In the genomic region with DNA sequence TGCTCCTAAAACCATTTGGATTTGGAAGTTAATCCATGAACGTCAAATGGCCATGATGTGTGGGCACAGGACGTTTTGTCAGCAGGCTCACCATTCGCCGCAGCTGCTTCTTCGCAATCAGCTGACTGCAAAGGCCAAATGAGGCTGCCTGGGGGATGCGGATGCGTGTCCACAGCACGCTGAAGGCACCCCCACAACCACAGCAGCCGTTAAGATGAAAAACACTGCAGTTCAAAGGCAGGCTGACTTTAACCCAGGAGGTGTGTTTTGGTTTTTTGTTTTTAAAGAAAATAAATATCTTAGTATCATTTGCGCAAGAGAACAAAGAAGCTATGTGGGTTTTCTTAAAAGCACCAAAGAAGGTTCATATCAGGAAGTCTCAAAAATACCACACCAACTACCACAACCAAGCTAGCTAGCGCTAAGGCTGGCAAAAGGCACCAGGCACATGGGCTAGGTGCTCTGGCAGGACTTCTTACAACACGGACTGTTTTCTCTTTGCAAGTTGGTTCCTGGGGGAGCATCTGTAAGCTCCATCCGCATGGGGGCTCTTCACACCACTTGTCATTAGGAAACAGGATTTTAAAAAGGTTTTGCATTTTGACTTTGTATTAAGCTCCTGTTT, we compare ENCODE assay signal across 10 cellular contexts. TPM values are rescaled to one million over a fixed set of nuclear protein-coding genes. Genes with fewer than 3 reads are reported as not detected.
DNase-seq lines count a peak whose midpoint lies in the region; ATAC-seq and FAIRE-seq lines count a peak whose summit lies in the region.
"Had no signal": no experiment of that assay in that cellular context is flagged by ENCODE, and none has a peak within 500 bp of the region (broad histone marks: within the 10 kb centered on the region; RNA-seq: fewer than 3 reads in every experiment).

No MANE protein-coding gene starts in this region.

- H3K36me3 Mint-ChIP-seq in CD4-positive, alpha-beta memory T cell = peaks cover 12 to 62% of the 10 kb centered on the region in 2 donors
- peaks cover 73% of the 10 kb centered on the region for H3K36me3 Mint-ChIP-seq in activated CD4-positive, alpha-beta T cell treated with anti-CD3 and anti-CD28 coated beads, Interleukin-2, amount 10 ng/mL, durations not matched to agents 7 days and 5 days (ENCODE audit: low read depth)
- H3K36me3 Mint-ChIP-seq in activated naive CD8-positive, alpha-beta T cell treated with anti-CD3 and anti-CD28 coated beads, Interleukin-2, amount 10 ng/mL, durations not matched to agents 7 days and 5 days = peaks cover 27% of the 10 kb centered on the region

- H3K4me3 Mint-ChIP-seq in CD4-positive, alpha-beta memory T cell = peak overlapping the region; percentile 43 to 84 (median 74)
- H3K4me3 Mint-ChIP-seq in activated CD4-positive, alpha-beta T cell treated with anti-CD3 and anti-CD28 coated beads, Interleukin-2, amount 10 ng/mL, durations not matched to agents 7 days and 5 days = peak overlapping the region; percentile 43
- H3K4me3 Mint-ChIP-seq in activated naive CD8-positive, alpha-beta T cell treated with anti-CD3 and anti-CD28 coated beads, Interleukin-2, amount 10 ng/mL, durations not matched to agents 7 days and 5 days = peak overlapping the region; percentile 48

- H3K4me1 ChIP-seq in CD4-positive, alpha-beta memory T cell (ENCODE audit: insufficient read depth, low read length) = peaks cover 51% of the 10 kb centered on the region

- CTCF ChIA-PET in CD4-positive, alpha-beta memory T cell (lab: Charles Lee; ENCODE audit: partially characterized antibody) = interaction anchor here (1.0 to 4.2 kb wide), 15 partner anchors 21 to 483 kb away, joined by 3 to 37 read pairs (median 6); partner anchors contain the start of genes NAP1L4 and PHLDA2
- CTCF ChIA-PET in activated CD4-positive, alpha-beta T cell treated with anti-CD3 and anti-CD28 coated beads, Interleukin-2, amount 10 ng/mL, durations not matched to agents 7 days and 5 days (lab: Charles Lee) = interaction anchor here (0.6 to 3.6 kb wide), 11 partner anchors 9 to 77 kb away, joined by 3 to 18 read pairs (median 4); partner anchors contain the start of gene NAP1L4

- H3K9me3 Mint-ChIP-seq in CD4-positive, alpha-beta memory T cell = no peaks in the 10 kb centered on the region
- no peaks in the 10 kb centered on the region for H3K9me3 Mint-ChIP-seq in activated CD4-positive, alpha-beta T cell treated with anti-CD3 and anti-CD28 coated beads, Interleukin-2, amount 10 ng/mL, durations not matched to agents 7 days and 5 days
- H3K9me3 Mint-ChIP-seq in activated naive CD8-positive, alpha-beta T cell treated with anti-CD3 and anti-CD28 coated beads, Interleukin-2, amount 10 ng/mL, durations not matched to agents 7 days and 5 days = no peaks in the 10 kb centered on the region

- peak; percentile 82 for ATAC-seq in activated naive CD8-positive, alpha-beta T cell treated with anti-CD3 and anti-CD28 coated beads, Interleukin-2, amount 10 ng/mL, durations not matched to agents 7 days and 5 days (ENCODE audit: low read depth)

- H3K36me3 ChIP-seq in CD4-positive, alpha-beta memory T cell (ENCODE audit: insufficient read depth, low read length) = peaks cover 44% of the 10 kb centered on the region

- peak; percentile 88 to 93 (median 90) for DNase-seq in CD4-positive, alpha-beta memory T cell
- DNase-seq in activated CD4-positive, alpha-beta T cell treated with anti-CD3 and anti-CD28 coated beads, Interleukin-2, amount 10 ng/mL, durations not matched to agents 7 days and 5 days = peak; percentile 93
- DNase-seq in activated naive CD8-positive, alpha-beta T cell treated with anti-CD3 and anti-CD28 coated beads, Interleukin-2, amount 10 ng/mL, durations not matched to agents 7 days and 5 days = peak; percentile 86
- DNase-seq in stimulated activated CD4-positive, alpha-beta T cell treated with anti-CD3 and anti-CD28 coated beads, Interleukin-15, amount 100 ng/mL, for 48 hours (ENCODE audit: low read depth in 2 of 2) = peak; percentile 38 to 41
- DNase-seq in NCI-H146 (lab: John Stamatoyannopoulos, UW) (no peak), pons (ENCODE audit: low spot score) (no peak), urothelium cell line (ENCODE audit: low spot score) (no peak), NCI-H1694 treated with DMSO at 0.1 percent for 48 hours (lab: John Stamatoyannopoulos, UW) (no peak)
- DNase-seq: NCI-H2029 had no signal

- H3K4me1 Mint-ChIP-seq in CD4-positive, alpha-beta memory T cell = peaks cover 21 to 74% (median 37%) of the 10 kb centered on the region in 4 donors
- peaks cover 91% of the 10 kb centered on the region for H3K4me1 Mint-ChIP-seq in activated CD4-positive, alpha-beta T cell treated with anti-CD3 and anti-CD28 coated beads, Interleukin-2, amount 10 ng/mL, durations not matched to agents 7 days and 5 days
- H3K4me1 Mint-ChIP-seq in activated naive CD8-positive, alpha-beta T cell treated with anti-CD3 and anti-CD28 coated beads, Interleukin-2, amount 10 ng/mL, durations not matched to agents 7 days and 5 days = peaks cover 61% of the 10 kb centered on the region

- peak overlapping the region; percentile 39 for H3K27ac ChIP-seq in CD4-positive, alpha-beta memory T cell (ENCODE audit: low read depth, low read length)

- H3K9me3 ChIP-seq in CD4-positive, alpha-beta memory T cell (ENCODE audit: control insufficient read depth in 1 of 2, low read length in 2 of 2) = no peaks in the 10 kb centered on the region

- intact Hi-C loops in CD4-positive, alpha-beta memory T cell (cut with micrococcal nuclease) = loop anchor here (1.0 kb wide), 2 partner anchors 22 to 26 kb away; partner anchors contain the start of gene NAP1L4

- no peaks in the 10 kb centered on the region for H3K27me3 ChIP-seq in CD4-positive, alpha-beta memory T cell (ENCODE audit: insufficient read depth, low read length)

- POLR2A ChIA-PET in CD4-positive, alpha-beta memory T cell (lab: Charles Lee; ENCODE audit: partially characterized antibody) = interaction anchor here (0.6 to 6.9 kb wide), 30 partner anchors 8 to 1425 kb away, joined by 3 to 178 read pairs (median 5); partner anchors contain the start of genes C11orf21, CARS1, NAP1L4 and PHLDA2
- POLR2A ChIA-PET in activated CD4-positive, alpha-beta T cell treated with anti-CD3 and anti-CD28 coated beads, Interleukin-2, amount 10 ng/mL, durations not matched to agents 7 days and 5 days (lab: Charles Lee) = interaction anchor here (0.6 to 1.6 kb wide), 3 partner anchors 22 to 63 kb away, joined by 3 to 11 read pairs (median 7); partner anchors contain the start of gene NAP1L4
- POLR2A ChIA-PET in activated naive CD8-positive, alpha-beta T cell treated with anti-CD3 and anti-CD28 coated beads, Interleukin-2, amount 10 ng/mL, durations not matched to agents 7 days and 5 days (lab: Charles Lee) = interaction anchor here (0.9 to 12.0 kb wide), 14 partner anchors 8 to 122 kb away, joined by 3 to 303 read pairs (median 6); partner anchors contain the start of genes CARS1 and NAP1L4

- peak overlapping the region in 1 of 2 donors; percentile 11 for H3K4me3 ChIP-seq in CD4-positive, alpha-beta memory T cell (ENCODE audit: low read length in 2 of 2)

- H3K27me3 Mint-ChIP-seq in CD4-positive, alpha-beta memory T cell = no peaks in the 10 kb centered on the region
- no peaks in the 10 kb centered on the region for H3K27me3 Mint-ChIP-seq in activated CD4-positive, alpha-beta T cell treated with anti-CD3 and anti-CD28 coated beads, Interleukin-2, amount 10 ng/mL, durations not matched to agents 7 days and 5 days
- no peaks in the 10 kb centered on the region for H3K27me3 Mint-ChIP-seq in activated naive CD8-positive, alpha-beta T cell treated with anti-CD3 and anti-CD28 coated beads, Interleukin-2, amount 10 ng/mL, durations not matched to agents 7 days and 5 days

- no peak for FAIRE-seq in urothelium cell line (lab: Jason Lieb, UNC)
- FAIRE-seq: RCC 7860 had no signal

- peak overlapping the region; percentile 85 to 95 (median 90) for H3K27ac Mint-ChIP-seq in CD4-positive, alpha-beta memory T cell
- peak overlapping the region; percentile 97 for H3K27ac Mint-ChIP-seq in activated CD4-positive, alpha-beta T cell treated with anti-CD3 and anti-CD28 coated beads, Interleukin-2, amount 10 ng/mL, durations not matched to agents 7 days and 5 days
- H3K27ac Mint-ChIP-seq in activated naive CD8-positive, alpha-beta T cell treated with anti-CD3 and anti-CD28 coated beads, Interleukin-2, amount 10 ng/mL, durations not matched to agents 7 days and 5 days = peak overlapping the region; percentile 92

RNA-seq across cellular contexts. Expression of gene NAP1L4, which starts 22.3 kb away (rescaled TPM):
- 100 to 1,000 TPM; 299 to 303 TPM for total RNA-seq in CD4-positive, alpha-beta memory T cell
- 100 to 1,000 TPM; 153 to 160 TPM for polyA plus RNA-seq in CD4-positive, alpha-beta memory T cell
- 100 to 1,000 TPM; 354 to 367 TPM for total RNA-seq in activated CD4-positive, alpha-beta T cell treated with anti-CD3 and anti-CD28 coated beads, Interleukin-2, amount 10 ng/mL, durations not matched to agents 7 days and 5 days
- 100 to 1,000 TPM; 346 to 363 TPM for total RNA-seq in activated naive CD8-positive, alpha-beta T cell treated with anti-CD3 and anti-CD28 coated beads, Interleukin-2, amount 10 ng/mL, durations not matched to agents 7 days and 5 days

RNA-seq across cellular contexts. Expression of gene CARS1, which starts 42.8 kb away (rescaled TPM):
- 10 to 100 TPM; 71.0 to 80.3 TPM for total RNA-seq in CD4-positive, alpha-beta memory T cell
- 10 to 100 TPM; 37.1 to 43.1 TPM for polyA plus RNA-seq in CD4-positive, alpha-beta memory T cell
- total RNA-seq in activated CD4-positive, alpha-beta T cell treated with anti-CD3 and anti-CD28 coated beads, Interleukin-2, amount 10 ng/mL, durations not matched to agents 7 days and 5 days = 10 to 100 TPM; 81.4 to 97.6 TPM
- total RNA-seq in activated naive CD8-positive, alpha-beta T cell treated with anti-CD3 and anti-CD28 coated beads, Interleukin-2, amount 10 ng/mL, durations not matched to agents 7 days and 5 days = 100 to 1,000 TPM; 100 to 111 TPM

Comparison
In these comparisons a context has a peak if more than half of its experiments do, and no peak if none do; other contexts are left out.
1. DNase-seq: peak in CD4-positive, alpha-beta memory T cell (5 of 5), activated CD4-positive, alpha-beta T cell treated with anti-CD3 and anti-CD28 coated beads, Interleukin-2, amount 10 ng/mL, durations not matched to agents 7 days and 5 days (single experiment), activated naive CD8-positive, alpha-beta T cell treated with anti-CD3 and anti-CD28 coated beads, Interleukin-2, amount 10 ng/mL, durations not matched to agents 7 days and 5 days (single experiment) and stimulated activated CD4-positive, alpha-beta T cell treated with anti-CD3 and anti-CD28 coated beads, Interleukin-15, amount 100 ng/mL, for 48 hours (2 of 2); none in NCI-H146 (single experiment), pons (single experiment), urothelium cell line (single experiment) and NCI-H1694 treated with DMSO at 0.1 percent for 48 hours (single experiment).
2. Peak in every context shown above with its lines, with median percentiles within 50 percentile points of each other: H3K27ac Mint-ChIP-seq and H3K4me3 Mint-ChIP-seq.